In genomic region chr5:179793470-179794139, GRCh38 we compare ENCODE assay signal across 8 cellular contexts. TPM values are rescaled to one million over a fixed set of nuclear protein-coding genes. Genes with fewer than 3 reads are reported as not detected.
DNase-seq lines count a peak whose midpoint lies in the region; ATAC-seq and TF ChIP-seq lines count a peak whose summit lies in the region.

TSS of gene LTC4S (plus strand) at chr5:179793986. CDS start at chr5:179794081, 95 bp downstream.

- H3K27me3 Mint-ChIP-seq in nephron progenitor cell (ENCODE audit: low read depth, poor library complexity), result peaks cover 1% of the 10 kb centered on the region

- no peak for ATAC-seq in HG02571 (IDR thresholded peaks at IDR 0.05; ENCODE audit: unreplicated experiment)

- H3K9me3 Mint-ChIP-seq in nephron progenitor cell, result peaks cover 6% of the 10 kb centered on the region

- H3K4me1 Mint-ChIP-seq in nephron progenitor cell, result peaks cover 11% of the 10 kb centered on the region

- no peak within 1 kb of the TSS for H3K9ac ChIP-seq in HUES6 (ENCODE audit: low read length)

- intact Hi-C loops in A673 (cut with micrococcal nuclease; ENCODE audit: unreplicated experiment), result no loop called here

- peaks cover 15% of the 10 kb centered on the region for H3K36me3 ChIP-seq in HUES6 (ENCODE audit: control insufficient read depth, insufficient read depth, low read length)
- H3K36me3 ChIP-seq in A673 (ENCODE audit: insufficient read depth, low read length, poor library complexity, severe bottlenecking), result peaks cover 5% of the 10 kb centered on the region

- CTCF ChIA-PET in A673 (lab: Charles Lee), result no interaction called here

- H3K27ac ChIP-seq in HUES6 (ENCODE audit: low read depth, low read length) (no peak within 1 kb of the TSS), A673 (ENCODE audit: low read depth, low read length, poor library complexity, severe bottlenecking) (no peak within 1 kb of the TSS)

- peak; percentile 83 for DNase-seq in AG20443 (ENCODE audit: low spot score)
- DNase-seq in activated CD8-positive, alpha-beta memory T cell treated with anti-CD3 and anti-CD28 coated beads, Interleukin-2, amount 50 U/mL, for 48 hours, result peak; percentile 66
- DNase-seq in fibroblast of gingiva (ENCODE audit: low read depth), result peak; percentile 45
- no peak for DNase-seq in nephron progenitor cell
- DNase-seq in A673 (ENCODE audit: low spot score), result no peak
- DNase-seq in HPDE6-E6E7 (ENCODE audit: extremely low spot score), result no peak

- no peak within 1 kb of the TSS for H3K27ac Mint-ChIP-seq in nephron progenitor cell

- H3K36me3 Mint-ChIP-seq in nephron progenitor cell (ENCODE audit: low read depth), result peaks cover 15% of the 10 kb centered on the region

- H3K9me3 ChIP-seq in HUES6 (ENCODE audit: control insufficient read depth, insufficient read depth, low read depth, low read length) (no peaks in the 10 kb centered on the region), A673 (ENCODE audit: low read depth, low read length, poor library complexity, severe bottlenecking) (no peaks in the 10 kb centered on the region)

- peak within 1 kb of the TSS; percentile 74 for H3K4me3 Mint-ChIP-seq in nephron progenitor cell

- no TSS peak for BruUV-seq in A673 (replicated peaks; lab: Mats Ljungman, UMichigan)

- H3K4me1 ChIP-seq in HUES6 (ENCODE audit: control insufficient read depth, insufficient read depth, low read length), result peaks cover 17% of the 10 kb centered on the region
- H3K4me1 ChIP-seq in A673 (ENCODE audit: insufficient read depth, low read length, poor library complexity, severe bottlenecking), result no peaks in the 10 kb centered on the region

- no peaks in the 10 kb centered on the region for H3K27me3 ChIP-seq in HUES6 (ENCODE audit: control insufficient read depth, insufficient read depth, low read length)
- no peaks in the 10 kb centered on the region for H3K27me3 ChIP-seq in A673 (replicated peaks; ENCODE audit: insufficient read depth, low read depth, low read length, poor library complexity)

- POLR2A ChIA-PET in A673 (lab: Charles Lee; ENCODE audit: low non-redundant PET), result no interaction called here

- H3K4me3 ChIP-seq in HUES6 (ENCODE audit: low read depth, low read length), result peak within 1 kb of the TSS; percentile 93; the same call in 1 of the 2 replicates
- no peak within 1 kb of the TSS for H3K4me3 ChIP-seq in A673 (ENCODE audit: low read depth, low read length, poor library complexity, severe bottlenecking)

- TF ChIP-seq CTCF in nephron progenitor cell (IDR thresholded peaks at IDR 0.05), result no peak
- no peak for TF ChIP-seq CTCF in A673 (conservative IDR thresholded peaks at IDR 0.05; ENCODE audit: low read depth, low read length)

RNA-seq across cellular contexts. Expression of gene LTC4S, which starts in this region (rescaled TPM):
- 0.58 and 1.5 TPM in 2 replicates for total RNA-seq in A673 (2021)

Comparison
In these comparisons a context has a peak if more than half of its experiments do, and no peak if none do; other contexts are left out.
1. DNase-seq: peak in AG20443 (single experiment), activated CD8-positive, alpha-beta memory T cell treated with anti-CD3 and anti-CD28 coated beads, Interleukin-2, amount 50 U/mL, for 48 hours (single experiment) and fibroblast of gingiva (single experiment); none in nephron progenitor cell (single experiment), A673 (single experiment) and HPDE6-E6E7 (single experiment).